33 cellular contexts compared by ENCODE assay signal in the genomic region with DNA sequence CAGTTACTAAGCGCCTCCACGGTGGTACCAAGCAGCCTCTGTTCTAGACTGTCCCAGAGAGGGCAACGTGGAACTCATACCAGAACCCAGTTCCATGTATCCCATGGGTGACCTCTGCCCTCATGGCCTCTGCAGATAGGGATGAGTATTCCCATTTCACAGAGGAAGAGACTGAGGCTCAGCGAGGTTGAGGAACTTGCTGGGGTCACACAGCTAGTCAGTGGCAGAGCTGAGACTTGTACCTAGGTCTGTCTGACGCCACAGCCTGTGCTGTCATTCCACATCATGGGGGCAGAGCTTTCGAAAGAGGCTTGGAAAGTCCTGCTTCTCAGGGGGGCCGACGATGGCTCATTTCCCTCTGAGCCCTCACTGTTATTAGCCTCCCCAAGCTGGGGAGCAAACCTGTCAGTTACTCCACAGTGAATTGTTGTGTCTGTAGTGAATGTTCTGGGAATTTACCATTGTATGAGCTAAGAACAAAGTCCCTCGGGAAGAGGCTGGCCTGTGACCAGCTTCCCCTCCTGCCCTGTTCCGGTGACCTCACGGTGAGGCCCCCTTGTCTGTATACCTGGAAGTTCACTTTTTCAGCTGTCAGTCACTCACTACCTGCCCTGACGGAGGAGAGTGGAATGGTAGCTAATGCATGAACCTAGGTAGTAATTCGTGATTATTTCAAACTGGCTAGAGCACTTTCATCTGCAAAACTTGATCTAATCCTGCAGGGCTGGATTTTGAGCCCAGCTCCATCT. TPM values are rescaled to one million over a fixed set of nuclear protein-coding genes. Genes with fewer than 3 reads are reported as not detected.
"Had no signal": no experiment of that assay in that cellular context is flagged by ENCODE, and none has a peak within 500 bp of the region (broad histone marks: within the 10 kb centered on the region; RNA-seq: fewer than 3 reads in every experiment).

No MANE protein-coding gene starts in this region.

- H3K9me3 ChIP-seq: Peyer's patch had no signal

- DNase-seq: activated CD4-positive, alpha-beta T cell treated with anti-CD3 and anti-CD28 coated beads for 36 hours; activated CD4-positive, alpha-beta T cell treated with anti-CD3 and anti-CD28 coated beads, Interleukin-2, amount 10 ng/mL, durations not matched to agents 7 days and 5 days; activated CD4-positive, alpha-beta T cell treated with anti-CD3 and anti-CD28 coated beads, Interleukin-2, amount 50 U/mL, for 48 hours; activated CD8-positive, alpha-beta memory T cell treated with anti-CD3 and anti-CD28 coated beads, Interleukin-2, amount 50 U/mL, for 4 hours; activated gamma-delta T cell treated with Interleukin-2 at 50 U/mL for 16 hours; activated naive CD4-positive, alpha-beta T cell treated with anti-CD3 and anti-CD28 coated beads, Interleukin-2, amount 50 U/mL, for 16 hours; activated naive CD8-positive, alpha-beta T cell treated with anti-CD3 and anti-CD28 coated beads for 36 hours; activated T-cell treated with anti-CD3 and anti-CD28 coated beads for 4 hours; activated T-cell treated with anti-CD3 and anti-CD28 coated beads, Interleukin-2, amount 50 U/mL, for 4 hours; amniotic stem cell; aorta; brain microvascular endothelial cell; MM.1S; NCI-H1092; NCI-H1436 treated with DMSO at 0.1 percent for 48 hours; NCI-H1694 treated with DMSO at 0.1 percent for 48 hours; NCI-H2029; NCI-H345; NCI-H524 treated with DMSO at 0.1 percent for 48 hours; NK-92 treated with Interleukin-12 subunit alpha and Interleukin-12 subunit beta, amount 100 ng/mL, for 24 hours; PC-3; Peyer's patch; T1000 had no signal

- H3K27ac Mint-ChIP-seq: activated CD4-positive, alpha-beta T cell treated with anti-CD3 and anti-CD28 coated beads for 36 hours; activated CD4-positive, alpha-beta T cell treated with anti-CD3 and anti-CD28 coated beads, Interleukin-2, amount 10 ng/mL, durations not matched to agents 7 days and 5 days; activated naive CD8-positive, alpha-beta T cell treated with anti-CD3 and anti-CD28 coated beads for 36 hours; activated T-helper 1 cell treated with anti-CD3 and anti-CD28 coated beads, Interleukin-12 subunit alpha, Interleukin-12 subunit beta, Interleukin-2, Interleukin-4 antibody, amounts not matched to agents 30 ng/mL and 10 ng/mL and 1 ng/mL, durations not matched to agents 14 hours and 24 hours and 36 hours had no signal

- H3K27ac ChIP-seq: brain microvascular endothelial cell, cardiac muscle cell, KMS-11, Peyer's patch, RWPE1, SK-N-MC had no signal

- H3K4me1 ChIP-seq: Peyer's patch had no signal

- H3K4me2 ChIP-seq: KMS-11 had no signal

- H3K4me3 ChIP-seq: cardiac muscle cell, Peyer's patch, SK-N-MC had no signal

- H3K27me3 ChIP-seq: brain microvascular endothelial cell, cardiac muscle cell, Peyer's patch had no signal

- H3K4me3 Mint-ChIP-seq: activated CD4-positive, alpha-beta T cell treated with anti-CD3 and anti-CD28 coated beads for 36 hours; activated CD4-positive, alpha-beta T cell treated with anti-CD3 and anti-CD28 coated beads, Interleukin-2, amount 10 ng/mL, durations not matched to agents 7 days and 5 days; activated naive CD8-positive, alpha-beta T cell treated with anti-CD3 and anti-CD28 coated beads for 36 hours; activated T-cell treated with anti-CD3 and anti-CD28 coated beads, Interleukin-2, amount 50 U/mL, for 4 hours; activated T-helper 1 cell treated with anti-CD3 and anti-CD28 coated beads, Interleukin-12 subunit alpha, Interleukin-12 subunit beta, Interleukin-2, Interleukin-4 antibody, amounts not matched to agents 30 ng/mL and 10 ng/mL and 1 ng/mL, durations not matched to agents 14 hours and 24 hours and 36 hours had no signal

- ATAC-seq: activated CD4-positive, alpha-beta T cell treated with anti-CD3 and anti-CD28 coated beads for 36 hours; activated T-cell treated with anti-CD3 and anti-CD28 coated beads, Interleukin-2, amount 50 U/mL, for 4 hours; PC-3; Right ventricle myocardium inferior had no signal

- H3K27me3 Mint-ChIP-seq: activated CD4-positive, alpha-beta T cell treated with anti-CD3 and anti-CD28 coated beads for 36 hours; activated CD4-positive, alpha-beta T cell treated with anti-CD3 and anti-CD28 coated beads, Interleukin-2, amount 10 ng/mL, durations not matched to agents 7 days and 5 days; activated naive CD8-positive, alpha-beta T cell treated with anti-CD3 and anti-CD28 coated beads for 36 hours had no signal

- H3K9ac ChIP-seq: KMS-11 had no signal

- H3K9me3 Mint-ChIP-seq: activated CD4-positive, alpha-beta T cell treated with anti-CD3 and anti-CD28 coated beads, Interleukin-2, amount 10 ng/mL, durations not matched to agents 7 days and 5 days; activated naive CD8-positive, alpha-beta T cell treated with anti-CD3 and anti-CD28 coated beads for 36 hours; activated T-cell treated with anti-CD3 and anti-CD28 coated beads, Interleukin-2, amount 50 U/mL, for 4 hours; activated T-helper 1 cell treated with anti-CD3 and anti-CD28 coated beads, Interleukin-12 subunit alpha, Interleukin-12 subunit beta, Interleukin-2, Interleukin-4 antibody, amounts not matched to agents 30 ng/mL and 10 ng/mL and 1 ng/mL, durations not matched to agents 14 hours and 24 hours and 36 hours had no signal

RNA-seq across cellular contexts. Expression of a gene that starts 40.1 kb away (rescaled TPM):
- total RNA-seq: activated CD4-positive, alpha-beta T cell treated with anti-CD3 and anti-CD28 coated beads for 36 hours; activated CD4-positive, alpha-beta T cell treated with anti-CD3 and anti-CD28 coated beads, Interleukin-2, amount 10 ng/mL, durations not matched to agents 7 days and 5 days; activated naive CD8-positive, alpha-beta T cell treated with anti-CD3 and anti-CD28 coated beads for 36 hours; activated T-cell treated with anti-CD3 and anti-CD28 coated beads, Interleukin-2, amount 50 U/mL, for 4 hours; activated T-helper 1 cell treated with anti-CD3 and anti-CD28 coated beads, Interleukin-12 subunit alpha, Interleukin-12 subunit beta, Interleukin-2, Interleukin-4 antibody, amounts not matched to agents 30 ng/mL and 10 ng/mL and 1 ng/mL, durations not matched to agents 14 hours and 24 hours and 36 hours; aorta; cardiac muscle cell; LHCN-M2; NCI-H460; PC-3; Peyer's patch; Right ventricle myocardium inferior; T-helper 1 cell treated with Interleukin-12 subunit alpha and Interleukin-12 subunit beta and Interleukin-4 antibody, amounts not matched to agents 30 ng/mL and 1 ng/mL, for 36 hours; T-helper 2 cell treated with Interferon-gamma antibody and Interleukin-4, amounts not matched to agents 100 ng/mL and 5 ng/mL, for 36 hours had no signal
- polyA plus RNA-seq: aorta, cardiac muscle cell had no signal
